ENCODE assay signal across 1 cellular context in genomic region chr17:37489197-37490001, GRCh38.
A peak's percentile ranks its signal among the peaks of the same experiment; 100 is the strongest.
TF ChIP-seq lines count a peak whose summit lies in the region.

Gene DUSP14, plus strand, starts transcription at chr17:37489891. Its CDS starts 22,382 bp downstream, at chr17:37512273.

TF ChIP-seq in HepG2, 621 proteins besides CTCF, POLR2A, EP300 and RAD21 (continued from another document and continues in another):
- TF ChIP-seq ZBTB10 (CRISPR knock-in tag; IDR thresholded peaks at IDR 0.05; ENCODE audit: borderline replicate concordance) (no peak), NR2C2 (CRISPR knock-in tag; IDR thresholded peaks at IDR 0.05; ENCODE audit: borderline replicate concordance) (no peak; the same call in 1 of the 2 replicates), ARID5B (CRISPR knock-in tag; IDR thresholded peaks at IDR 0.05) (0 out of 2 replicates have a peak, but pooled peaks have one; percentile 18), ZNF512B (CRISPR knock-in tag; IDR thresholded peaks at IDR 0.05; ENCODE audit: borderline replicate concordance) (no peak), IRX3 (CRISPR knock-in tag; IDR thresholded peaks at IDR 0.05; ENCODE audit: borderline replicate concordance, low read depth) (0 out of 2 replicates have a peak, but pooled peaks have one; percentile 46), CHD4 (IDR thresholded peaks at IDR 0.05; ENCODE audit: borderline replicate concordance, low read length) (0 out of 2 replicates have a peak, but pooled peaks have one; percentile 17), BRF2 (CRISPR knock-in tag; IDR thresholded peaks at IDR 0.05) (0 out of 2 replicates have a peak, but pooled peaks have one; percentile 41), NFKB2 (CRISPR knock-in tag; IDR thresholded peaks at IDR 0.05; ENCODE audit: borderline replicate concordance) (peak; percentile 86; the same call in 1 of the 2 replicates), RNF219 (CRISPR knock-in tag; IDR thresholded peaks at IDR 0.05) (no peak), ZNF770 (CRISPR knock-in tag; IDR thresholded peaks at IDR 0.05) (peak; percentile 60; the same call in 1 of the 2 replicates), ZNF713 (CRISPR knock-in tag; IDR thresholded peaks at IDR 0.05) (no peak), TAF15 (IDR thresholded peaks at IDR 0.05; ENCODE audit: low read depth, low read length, poor library complexity, severe bottlenecking) (no peak), RFXAP (CRISPR knock-in tag; IDR thresholded peaks at IDR 0.05; ENCODE audit: borderline replicate concordance) (no peak), ZNF253 (CRISPR knock-in tag; IDR thresholded peaks at IDR 0.05; ENCODE audit: borderline replicate concordance) (no peak), ZNF407 (CRISPR knock-in tag; IDR thresholded peaks at IDR 0.05; ENCODE audit: not compliant biosample characterization) (no peak), NR2F6 (IDR thresholded peaks at IDR 0.05) (no peak), NR2F6 (CRISPR knock-in tag; IDR thresholded peaks at IDR 0.05) (no peak), MZF1 (CRISPR knock-in tag; IDR thresholded peaks at IDR 0.05; ENCODE audit: borderline replicate concordance) (no peak), TSC22D2 (CRISPR knock-in tag; IDR thresholded peaks at IDR 0.05; ENCODE audit: borderline replicate concordance) (no peak), RXRB (CRISPR knock-in tag; IDR thresholded peaks at IDR 0.05; ENCODE audit: borderline replicate concordance) (no peak), HNF4A (CRISPR knock-in tag; IDR thresholded peaks at IDR 0.05) (peak; percentile 11; the same call in 1 of the 2 replicates), NCOA2 (CRISPR knock-in tag; IDR thresholded peaks at IDR 0.05) (no peak), TAF1 (CRISPR knock-in tag; IDR thresholded peaks at IDR 0.05) (peak; percentile 73), ZNF484 (CRISPR knock-in tag; IDR thresholded peaks at IDR 0.05; ENCODE audit: borderline replicate concordance, low read depth) (no peak), ZNF354B (CRISPR knock-in tag; IDR thresholded peaks at IDR 0.05) (no peak), RAD51 (IDR thresholded peaks at IDR 0.05; ENCODE audit: borderline replicate concordance) (no peak), HMGA1 (CRISPR knock-in tag; conservative IDR thresholded peaks at IDR 0.05) (no peak), JARID2 (CRISPR knock-in tag; IDR thresholded peaks at IDR 0.05; ENCODE audit: insufficient replicate concordance) (no peak), ZNF747 (CRISPR knock-in tag; IDR thresholded peaks at IDR 0.05; ENCODE audit: borderline replicate concordance) (peak; percentile 77; the same call in 1 of the 2 replicates), ZNF260 (CRISPR knock-in tag; IDR thresholded peaks at IDR 0.05; ENCODE audit: borderline replicate concordance, low read depth) (no peak)
